8 cellular contexts compared by ENCODE assay signal in genomic region chr2:45651415-45652089, GRCh38. TPM values are rescaled to one million over a fixed set of nuclear protein-coding genes. Genes with fewer than 3 reads are reported as not detected.
DNase-seq lines count a peak whose midpoint lies in the region; ATAC-seq and TF ChIP-seq lines count a peak whose summit lies in the region.

Gene PRKCE (plus strand): TSS chr2:45651675.

- H3K36me3 Mint-ChIP-seq in Calu3 (ENCODE audit: insufficient read depth, unreplicated experiment) = peaks cover 42% of the 10 kb centered on the region
- H3K36me3 Mint-ChIP-seq in activated CD4-positive, alpha-beta T cell treated with anti-CD3 and anti-CD28 coated beads, Interleukin-2, amount 10 ng/mL, durations not matched to agents 24 days and 14 days (ENCODE audit: low read depth) = peaks cover 2% of the 10 kb centered on the region

- no peak for TF ChIP-seq POLR2A in right lobe of liver (IDR thresholded peaks at IDR 0.05)

- peaks cover 25% of the 10 kb centered on the region for H3K4me1 Mint-ChIP-seq in Calu3 (ENCODE audit: low read depth, unreplicated experiment)
- peaks cover 28% of the 10 kb centered on the region for H3K4me1 Mint-ChIP-seq in activated CD4-positive, alpha-beta T cell treated with anti-CD3 and anti-CD28 coated beads, Interleukin-2, amount 10 ng/mL, durations not matched to agents 24 days and 14 days

- H3K27ac Mint-ChIP-seq in Calu3 (ENCODE audit: unreplicated experiment) = peak within 1 kb of the TSS; percentile 94
- H3K27ac Mint-ChIP-seq in activated CD4-positive, alpha-beta T cell treated with anti-CD3 and anti-CD28 coated beads, Interleukin-2, amount 10 ng/mL, durations not matched to agents 24 days and 14 days = peak within 1 kb of the TSS; percentile 100

- no peaks in the 10 kb centered on the region for H3K27me3 ChIP-seq in duodenal mucosa (ENCODE audit: control insufficient read depth in 1 of 2, insufficient read depth in 2 of 2, low read length in 2 of 2)
- no peaks in the 10 kb centered on the region for H3K27me3 ChIP-seq in right lobe of liver

- H3K9ac ChIP-seq in duodenal mucosa (ENCODE audit: low read depth in 1 of 2, low read length in 2 of 2) = peak within 1 kb of the TSS; percentile 93 to 95

- no peaks in the 10 kb centered on the region for H3K9me3 Mint-ChIP-seq in Calu3 (ENCODE audit: low read depth, unreplicated experiment)
- no peaks in the 10 kb centered on the region for H3K9me3 Mint-ChIP-seq in activated CD4-positive, alpha-beta T cell treated with anti-CD3 and anti-CD28 coated beads, Interleukin-2, amount 10 ng/mL, durations not matched to agents 24 days and 14 days

- DNase-seq in Calu3 (peak; percentile 44), HuH-7.5 (ENCODE audit: low spot score) (peak; percentile 28), right lobe of liver (peak; percentile 73 to 78 (median 74)), amniotic stem cell (lab: John Stamatoyannopoulos, UW) (no peak)
- no peak for DNase-seq in activated CD4-positive, alpha-beta T cell treated with anti-CD3 and anti-CD28 coated beads, Interleukin-2, amount 10 ng/mL, durations not matched to agents 24 days and 14 days
- DNase-seq in stimulated activated CD4-positive, alpha-beta T cell treated with anti-CD3 and anti-CD28 coated beads, Interleukin-4, amount 100 ng/mL, for 1 hour = peak; percentile 65

- peak within 1 kb of the TSS; percentile 94 for H3K4me3 Mint-ChIP-seq in Calu3 (ENCODE audit: low read depth, unreplicated experiment)
- peak within 1 kb of the TSS; percentile 100 for H3K4me3 Mint-ChIP-seq in activated CD4-positive, alpha-beta T cell treated with anti-CD3 and anti-CD28 coated beads, Interleukin-2, amount 10 ng/mL, durations not matched to agents 24 days and 14 days

- WGBS in right lobe of liver (ENCODE audit: insufficient coverage, low coverage, low lambda C conversion rate, missing lambda C conversion rate) = under 1% methylated on average over 33 of the region's 66 CpGs

- no peaks in the 10 kb centered on the region for H3K36me3 ChIP-seq in duodenal mucosa (ENCODE audit: control insufficient read depth in 1 of 2, insufficient read depth in 2 of 2, low read length in 2 of 2)
- H3K36me3 ChIP-seq in right lobe of liver = no peaks in the 10 kb centered on the region

- intact Hi-C loops in Calu3 (cut with micrococcal nuclease; ENCODE audit: unreplicated experiment) (loop anchor here (2.0 kb wide), 1 partner anchor 23 kb away; no protein-coding TSS in a partner anchor), right lobe of liver (cut with DNase I) (no loop called here)
- intact Hi-C loops in activated CD4-positive, alpha-beta T cell treated with anti-CD3 and anti-CD28 coated beads, Interleukin-2, amount 10 ng/mL, durations not matched to agents 24 days and 14 days (cut with micrococcal nuclease) = loop anchor here (2.0 kb wide), 1 partner anchor 41 kb away; the partner anchor contains the start of gene SRBD1

- H3K27ac ChIP-seq in duodenal mucosa (ENCODE audit: low read depth, low read length) (peak within 1 kb of the TSS; percentile 95), right lobe of liver (peak within 1 kb of the TSS; percentile 99 to 100 (median 99))

- H3K4me3 ChIP-seq in duodenal mucosa (ENCODE audit: low read depth in 1 of 2, low read length in 2 of 2) (peak within 1 kb of the TSS; percentile 87 to 90), right lobe of liver (peak within 1 kb of the TSS; percentile 65 to 92 (median 72))

- no peaks in the 10 kb centered on the region for H3K27me3 Mint-ChIP-seq in Calu3 (ENCODE audit: unreplicated experiment)
- peaks cover 15% of the 10 kb centered on the region for H3K27me3 Mint-ChIP-seq in activated CD4-positive, alpha-beta T cell treated with anti-CD3 and anti-CD28 coated beads, Interleukin-2, amount 10 ng/mL, durations not matched to agents 24 days and 14 days

- no TSS peak for BruUV-seq in Calu3 (replicated peaks; lab: Mats Ljungman, UMichigan)

- TF ChIP-seq CTCF in Calu3 (IDR thresholded peaks at IDR 0.05; ENCODE audit: unreplicated experiment) (no peak), right lobe of liver (IDR thresholded peaks at IDR 0.05) (no peak)

- H3K4me1 ChIP-seq in duodenal mucosa (ENCODE audit: control insufficient read depth in 1 of 2, insufficient read depth in 2 of 2, low read length in 2 of 2) (peaks cover 35 to 37% of the 10 kb centered on the region in 2 donors), right lobe of liver (peaks cover 0 to 17% (median 0%) of the 10 kb centered on the region in 4 donors)

- H3K9me3 ChIP-seq in duodenal mucosa (ENCODE audit: control insufficient read depth in 1 of 2, low read length in 2 of 2) (no peaks in the 10 kb centered on the region), right lobe of liver (no peaks in the 10 kb centered on the region)

- ATAC-seq in GM21515 (IDR thresholded peaks at IDR 0.05; ENCODE audit: unreplicated experiment) = peak; percentile 7
- peak; percentile 18 to 28 (median 20) for ATAC-seq in right lobe of liver

- CTCF ChIA-PET in Calu3 (lab: Charles Lee) = interaction anchor here (0.8 to 2.1 kb wide), 2 partner anchors 127 to 207 kb away, joined by 14 read pairs; no protein-coding TSS in a partner anchor

RNA-seq across cellular contexts. Expression of gene PRKCE, which starts in this region (rescaled TPM):
- total RNA-seq in Calu3 (2022) (17.7 and 20.6 TPM in 2 replicates), right lobe of liver (10 to 100 TPM in 4 of 6 experiments, 1 to 10 TPM in 2; 5.2 to 18.8 (median 11.0) TPM)
- 11.2 and 13.5 TPM in 2 replicates for total RNA-seq in activated CD4-positive, alpha-beta T cell treated with anti-CD3 and anti-CD28 coated beads, Interleukin-2, amount 10 ng/mL, durations not matched to agents 24 days and 14 days

Comparison
In these comparisons a context has a peak if more than half of its experiments do, and no peak if none do; other contexts are left out.
1. DNase-seq: peak in Calu3 (single experiment), HuH-7.5 (single experiment), right lobe of liver (3 of 3) and stimulated activated CD4-positive, alpha-beta T cell treated with anti-CD3 and anti-CD28 coated beads, Interleukin-4, amount 100 ng/mL, for 1 hour (single experiment); none in activated CD4-positive, alpha-beta T cell treated with anti-CD3 and anti-CD28 coated beads, Interleukin-2, amount 10 ng/mL, durations not matched to agents 24 days and 14 days (single experiment) and amniotic stem cell (single experiment).
2. intact Hi-C loops: an anchor here in Calu3 (2.0 kb wide) and activated CD4-positive, alpha-beta T cell treated with anti-CD3 and anti-CD28 coated beads, Interleukin-2, amount 10 ng/mL, durations not matched to agents 24 days and 14 days (2.0 kb wide); none called in right lobe of liver.